Comparison of ENCODE assay signal across 1 cellular context in the genomic region with DNA sequence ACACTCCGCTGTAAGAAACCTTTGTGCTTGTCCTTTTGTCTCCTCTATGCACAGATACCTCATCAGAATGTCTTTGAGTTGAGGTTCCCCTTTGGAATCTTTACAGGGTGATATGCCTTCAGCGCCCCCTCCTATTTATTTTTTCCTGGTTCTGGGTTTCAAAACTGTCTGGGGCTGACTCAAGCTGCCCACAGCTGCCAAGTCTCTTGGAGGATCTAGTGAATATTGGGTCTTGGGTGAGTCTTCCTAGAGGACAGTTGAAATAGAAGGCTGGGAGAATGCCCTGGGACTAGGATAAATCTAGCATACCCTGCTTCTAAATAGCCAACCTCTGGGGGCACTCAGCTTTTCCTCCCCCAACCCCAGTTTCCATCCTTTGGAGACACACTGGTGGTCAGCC.
TF ChIP-seq lines count a peak whose summit lies in the region.

No MANE protein-coding gene starts in this region.

TF ChIP-seq in GM23338, 12 proteins besides CTCF, POLR2A, EP300 and RAD21 (continued from another document):
- TF ChIP-seq, protein P1, sequence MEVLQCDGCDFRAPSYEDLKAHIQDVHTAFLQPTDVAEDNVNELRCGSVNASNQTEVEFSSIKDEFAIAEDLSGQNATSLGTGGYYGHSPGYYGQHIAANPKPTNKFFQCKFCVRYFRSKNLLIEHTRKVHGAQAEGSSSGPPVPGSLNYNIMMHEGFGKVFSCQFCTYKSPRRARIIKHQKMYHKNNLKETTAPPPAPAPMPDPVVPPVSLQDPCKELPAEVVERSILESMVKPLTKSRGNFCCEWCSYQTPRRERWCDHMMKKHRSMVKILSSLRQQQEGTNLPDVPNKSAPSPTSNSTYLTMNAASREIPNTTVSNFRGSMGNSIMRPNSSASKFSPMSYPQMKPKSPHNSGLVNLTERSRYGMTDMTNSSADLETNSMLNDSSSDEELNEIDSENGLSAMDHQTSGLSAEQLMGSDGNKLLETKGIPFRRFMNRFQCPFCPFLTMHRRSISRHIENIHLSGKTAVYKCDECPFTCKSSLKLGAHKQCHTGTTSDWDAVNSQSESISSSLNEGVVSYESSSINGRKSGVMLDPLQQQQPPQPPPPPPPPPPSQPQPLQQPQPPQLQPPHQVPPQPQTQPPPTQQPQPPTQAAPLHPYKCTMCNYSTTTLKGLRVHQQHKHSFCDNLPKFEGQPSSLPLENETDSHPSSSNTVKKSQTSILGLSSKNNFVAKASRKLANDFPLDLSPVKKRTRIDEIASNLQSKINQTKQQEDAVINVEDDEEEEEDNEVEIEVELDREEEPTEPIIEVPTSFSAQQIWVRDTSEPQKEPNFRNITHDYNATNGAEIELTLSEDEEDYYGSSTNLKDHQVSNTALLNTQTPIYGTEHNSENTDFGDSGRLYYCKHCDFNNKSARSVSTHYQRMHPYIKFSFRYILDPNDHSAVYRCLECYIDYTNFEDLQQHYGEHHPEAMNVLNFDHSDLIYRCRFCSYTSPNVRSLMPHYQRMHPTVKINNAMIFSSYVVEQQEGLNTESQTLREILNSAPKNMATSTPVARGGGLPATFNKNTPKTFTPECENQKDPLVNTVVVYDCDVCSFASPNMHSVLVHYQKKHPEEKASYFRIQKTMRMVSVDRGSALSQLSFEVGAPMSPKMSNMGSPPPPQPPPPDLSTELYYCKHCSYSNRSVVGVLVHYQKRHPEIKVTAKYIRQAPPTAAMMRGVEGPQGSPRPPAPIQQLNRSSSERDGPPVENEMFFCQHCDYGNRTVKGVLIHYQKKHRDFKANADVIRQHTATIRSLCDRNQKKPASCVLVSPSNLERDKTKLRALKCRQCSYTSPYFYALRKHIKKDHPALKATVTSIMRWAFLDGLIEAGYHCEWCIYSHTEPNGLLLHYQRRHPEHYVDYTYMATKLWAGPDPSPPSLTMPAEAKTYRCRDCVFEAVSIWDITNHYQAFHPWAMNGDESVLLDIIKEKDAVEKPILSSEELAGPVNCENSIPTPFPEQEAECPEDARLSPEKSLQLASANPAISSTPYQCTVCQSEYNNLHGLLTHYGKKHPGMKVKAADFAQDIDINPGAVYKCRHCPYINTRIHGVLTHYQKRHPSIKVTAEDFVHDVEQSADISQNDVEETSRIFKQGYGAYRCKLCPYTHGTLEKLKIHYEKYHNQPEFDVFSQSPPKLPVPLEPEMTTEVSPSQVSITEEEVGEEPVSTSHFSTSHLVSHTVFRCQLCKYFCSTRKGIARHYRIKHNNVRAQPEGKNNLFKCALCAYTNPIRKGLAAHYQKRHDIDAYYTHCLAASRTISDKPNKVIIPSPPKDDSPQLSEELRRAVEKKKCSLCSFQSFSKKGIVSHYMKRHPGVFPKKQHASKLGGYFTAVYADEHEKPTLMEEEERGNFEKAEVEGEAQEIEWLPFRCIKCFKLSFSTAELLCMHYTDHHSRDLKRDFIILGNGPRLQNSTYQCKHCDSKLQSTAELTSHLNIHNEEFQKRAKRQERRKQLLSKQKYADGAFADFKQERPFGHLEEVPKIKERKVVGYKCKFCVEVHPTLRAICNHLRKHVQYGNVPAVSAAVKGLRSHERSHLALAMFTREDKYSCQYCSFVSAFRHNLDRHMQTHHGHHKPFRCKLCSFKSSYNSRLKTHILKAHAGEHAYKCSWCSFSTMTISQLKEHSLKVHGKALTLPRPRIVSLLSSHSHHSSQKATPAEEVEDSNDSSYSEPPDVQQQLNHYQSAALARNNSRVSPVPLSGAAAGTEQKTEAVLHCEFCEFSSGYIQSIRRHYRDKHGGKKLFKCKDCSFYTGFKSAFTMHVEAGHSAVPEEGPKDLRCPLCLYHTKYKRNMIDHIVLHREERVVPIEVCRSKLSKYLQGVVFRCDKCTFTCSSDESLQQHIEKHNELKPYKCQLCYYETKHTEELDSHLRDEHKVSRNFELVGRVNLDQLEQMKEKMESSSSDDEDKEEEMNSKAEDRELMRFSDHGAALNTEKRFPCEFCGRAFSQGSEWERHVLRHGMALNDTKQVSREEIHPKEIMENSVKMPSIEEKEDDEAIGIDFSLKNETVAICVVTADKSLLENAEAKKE (CRISPR knock-in tag; IDR thresholded peaks at IDR 0.05), result no peak
- no peak for TF ChIP-seq ZNF114 (CRISPR knock-in tag; IDR thresholded peaks at IDR 0.05)
- no peak for TF ChIP-seq NANOG (IDR thresholded peaks at IDR 0.05; ENCODE audit: borderline replicate concordance)
- TF ChIP-seq ZNF331 (CRISPR knock-in tag; IDR thresholded peaks at IDR 0.05; ENCODE audit: low read depth), result no peak
TF ChIP-seq in GM23338: peak in this region for 0.
